2 cellular contexts compared by ENCODE assay signal in the genomic region with DNA sequence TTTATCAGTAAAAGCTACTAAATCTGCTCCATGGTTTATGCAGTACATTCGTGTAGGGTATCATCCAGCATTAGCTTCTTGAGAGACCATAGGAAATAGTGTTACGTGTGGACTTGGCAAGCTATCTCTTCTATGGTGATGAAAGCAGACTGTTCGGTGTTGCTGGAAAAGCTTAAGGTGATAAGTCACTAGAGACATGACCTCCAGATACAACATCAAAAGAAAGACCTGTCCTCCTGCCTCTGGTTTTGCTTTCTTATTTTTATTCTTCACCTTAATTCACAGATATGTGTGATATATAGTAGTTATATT.
TF ChIP-seq lines count a peak whose summit lies in the region.

No MANE protein-coding gene starts in this region.

TF ChIP-seq in IMR-90, 13 proteins besides CTCF, POLR2A, EP300 and RAD21:
- TF ChIP-seq MXI1 (IDR thresholded peaks at IDR 0.05; ENCODE audit: borderline replicate concordance, low read depth, low read length) (no peak), FOS (IDR thresholded peaks at IDR 0.05; ENCODE audit: low read depth, low read length) (no peak), CHD1 (IDR thresholded peaks at IDR 0.05; ENCODE audit: low read depth, low read length) (no peak), SMC3 (IDR thresholded peaks at IDR 0.05; ENCODE audit: low read depth, low read length) (no peak), BHLHE40 (IDR thresholded peaks at IDR 0.05; ENCODE audit: low read depth, low read length) (no peak), MAFK (IDR thresholded peaks at IDR 0.05; ENCODE audit: low read depth, low read length) (no peak), CEBPB (IDR thresholded peaks at IDR 0.05; ENCODE audit: low read depth, low read length) (no peak), NFE2L2 (IDR thresholded peaks at IDR 0.05; ENCODE audit: low read depth, low read length) (no peak), RCOR1 (IDR thresholded peaks at IDR 0.05; ENCODE audit: insufficient replicate concordance, low read length) (no peak), MAZ (IDR thresholded peaks at IDR 0.05; ENCODE audit: borderline replicate concordance, low read depth, low read length) (no peak), RFX5 (IDR thresholded peaks at IDR 0.05; ENCODE audit: low read depth, low read length) (no peak)
- TF ChIP-seq, protein P1, sequence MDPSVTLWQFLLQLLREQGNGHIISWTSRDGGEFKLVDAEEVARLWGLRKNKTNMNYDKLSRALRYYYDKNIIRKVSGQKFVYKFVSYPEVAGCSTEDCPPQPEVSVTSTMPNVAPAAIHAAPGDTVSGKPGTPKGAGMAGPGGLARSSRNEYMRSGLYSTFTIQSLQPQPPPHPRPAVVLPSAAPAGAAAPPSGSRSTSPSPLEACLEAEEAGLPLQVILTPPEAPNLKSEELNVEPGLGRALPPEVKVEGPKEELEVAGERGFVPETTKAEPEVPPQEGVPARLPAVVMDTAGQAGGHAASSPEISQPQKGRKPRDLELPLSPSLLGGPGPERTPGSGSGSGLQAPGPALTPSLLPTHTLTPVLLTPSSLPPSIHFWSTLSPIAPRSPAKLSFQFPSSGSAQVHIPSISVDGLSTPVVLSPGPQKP (IDR thresholded peaks at IDR 0.05; ENCODE audit: borderline replicate concordance, low read depth, low read length), result no peak
- TF ChIP-seq, protein P2, sequence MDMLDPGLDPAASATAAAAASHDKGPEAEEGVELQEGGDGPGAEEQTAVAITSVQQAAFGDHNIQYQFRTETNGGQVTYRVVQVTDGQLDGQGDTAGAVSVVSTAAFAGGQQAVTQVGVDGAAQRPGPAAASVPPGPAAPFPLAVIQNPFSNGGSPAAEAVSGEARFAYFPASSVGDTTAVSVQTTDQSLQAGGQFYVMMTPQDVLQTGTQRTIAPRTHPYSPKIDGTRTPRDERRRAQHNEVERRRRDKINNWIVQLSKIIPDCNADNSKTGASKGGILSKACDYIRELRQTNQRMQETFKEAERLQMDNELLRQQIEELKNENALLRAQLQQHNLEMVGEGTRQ (IDR thresholded peaks at IDR 0.05; ENCODE audit: low read depth, low read length), result no peak

TF ChIP-seq in K562, 482 proteins besides CTCF, POLR2A, EP300 and RAD21:
- TF ChIP-seq OTX1 (CRISPR knock-in tag; IDR thresholded peaks at IDR 0.05) (no peak), PCBP2 (IDR thresholded peaks at IDR 0.05; ENCODE audit: low read depth, low read length, poor library complexity, severe bottlenecking) (peak; percentile 2), RFX5 (IDR thresholded peaks at IDR 0.05; ENCODE audit: low read depth, low read length) (no peak), NCOA4 (IDR thresholded peaks at IDR 0.05; ENCODE audit: partially characterized antibody) (no peak), MEF2D (tag; conservative IDR thresholded peaks at IDR 0.05; ENCODE audit: low read depth) (no peak)
- TF ChIP-seq, protein P3, sequence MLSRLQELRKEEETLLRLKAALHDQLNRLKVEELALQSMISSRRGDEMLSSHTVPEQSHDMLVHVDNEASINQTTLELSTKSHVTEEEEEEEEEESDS (CRISPR knock-in tag; IDR thresholded peaks at IDR 0.05), result no peak
